In genomic region chr14:60266021-60266937, GRCh38 we compare ENCODE assay signal across 8 cellular contexts. TPM values are rescaled to one million over a fixed set of nuclear protein-coding genes. Genes with fewer than 3 reads are reported as not detected.
DNase-seq lines count a peak whose midpoint lies in the region; ATAC-seq, FAIRE-seq and TF ChIP-seq lines count a peak whose summit lies in the region.

No MANE protein-coding gene starts in this region.

- no peak overlapping the region for H3K27ac ChIP-seq in substantia nigra (ENCODE audit: low read depth, low read length, poor library complexity, severe bottlenecking)

- TF ChIP-seq CTCF in GM12864 (IDR thresholded peaks at IDR 0.05; ENCODE audit: low read depth, low read length, missing control alignments), result peak; percentile 24

- peak; percentile 15 for FAIRE-seq in frontal cortex (lab: Jason Lieb, UNC)

- H3K4me3 ChIP-seq in GM12864 (ENCODE audit: low read depth, low read length), result no peak overlapping the region

- DNase-seq in AG08395 (ENCODE audit: low spot score) (peak; percentile 26), GM12864 (ENCODE audit: low read depth) (no peak), SHP77 treated with DMSO at 0.1 percent for 48 hours (lab: John Stamatoyannopoulos, UW) (peak; percentile 13), frontal cortex (ENCODE audit: low spot score in 2 of 2) (no peak), NCI-H128 (lab: John Stamatoyannopoulos, UW; ENCODE audit: unreplicated experiment) (no peak), activated T-cell treated with anti-CD3 and anti-CD28 coated beads for 4 hours (no peak), substantia nigra (lab: John Stamatoyannopoulos, UW) (no peak)

- ATAC-seq in GM19467 (IDR thresholded peaks at IDR 0.05; ENCODE audit: unreplicated experiment), result no peak

RNA-seq across cellular contexts. Expression of gene PPM1A, which starts 17.3 kb away (rescaled TPM):
- total RNA-seq in frontal cortex, result 67.3 TPM

Comparison
In these comparisons a context has a peak if more than half of its experiments do, and no peak if none do; other contexts are left out.
1. DNase-seq: peak in AG08395 (single experiment) and SHP77 treated with DMSO at 0.1 percent for 48 hours (single experiment); none in GM12864 (single experiment), frontal cortex (0 of 2), NCI-H128 (single experiment), activated T-cell treated with anti-CD3 and anti-CD28 coated beads for 4 hours (single experiment) and substantia nigra (0 of 49).